Comparison of ENCODE assay signal across 8 cellular contexts in the genomic region with DNA sequence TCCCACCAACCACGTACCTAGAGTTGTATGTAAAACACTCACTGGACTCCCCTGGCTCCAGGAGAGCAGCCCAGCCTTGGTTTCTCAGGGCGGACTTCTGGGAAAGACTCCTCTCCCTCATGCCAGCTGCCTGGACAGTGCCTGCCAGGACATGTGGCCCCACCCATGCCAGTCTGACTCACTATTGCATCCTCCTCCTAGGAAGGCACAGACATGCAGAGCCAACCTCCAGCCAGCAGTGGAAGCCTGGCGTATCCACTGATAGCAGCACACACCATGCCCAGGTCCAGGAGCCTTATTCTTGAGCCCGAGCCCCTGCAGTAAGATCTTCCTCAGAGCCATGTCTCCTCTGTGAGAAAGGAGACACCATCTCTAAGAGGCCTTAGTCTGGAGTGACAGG. TPM values are rescaled to one million over a fixed set of nuclear protein-coding genes. Genes with fewer than 3 reads are reported as not detected.
DNase-seq lines count a peak whose midpoint lies in the region; ATAC-seq and TF ChIP-seq lines count a peak whose summit lies in the region.

No MANE protein-coding gene starts in this region.

- H3K4me1 Mint-ChIP-seq in endothelial cell (ENCODE audit: unreplicated experiment), result peaks cover 18% of the 10 kb centered on the region

- H3K4me3 Mint-ChIP-seq in endothelial cell (ENCODE audit: unreplicated experiment), result no peak overlapping the region

- peak; percentile 92 for ATAC-seq in omental fat pad (ENCODE audit: low FRiP score)
- ATAC-seq in GM21360 (IDR thresholded peaks at IDR 0.05; ENCODE audit: unreplicated experiment), result no peak

- peaks cover 43% of the 10 kb centered on the region for H3K36me3 Mint-ChIP-seq in endothelial cell (ENCODE audit: low read depth, unreplicated experiment)

- H3K79me2 ChIP-seq in PC-9 (ENCODE audit: low read depth), result peaks cover 100% of the 10 kb centered on the region

- no peak for TF ChIP-seq CTCF in PC-9 (conservative IDR thresholded peaks at IDR 0.05)
- no peak for TF ChIP-seq CTCF in endothelial cell (IDR thresholded peaks at IDR 0.05; ENCODE audit: unreplicated experiment)
- no peak for TF ChIP-seq CTCF in omental fat pad (IDR thresholded peaks at IDR 0.05)

- peaks cover 90% of the 10 kb centered on the region for H4K20me1 ChIP-seq in PC-9 (ENCODE audit: insufficient read depth)

- no peak overlapping the region for H2AFZ ChIP-seq in PC-9

- no TSS peak for BruUV-seq in PC-9 (replicated peaks; lab: Mats Ljungman, UMichigan)

- H3K27ac Mint-ChIP-seq in endothelial cell (ENCODE audit: unreplicated experiment), result peak overlapping the region; percentile 70

- peak overlapping the region; percentile 31; the same call in 1 of the 2 replicates for H3K27ac ChIP-seq in PC-9

- no peaks in the 10 kb centered on the region for H3K9me3 Mint-ChIP-seq in endothelial cell (ENCODE audit: unreplicated experiment)

- H3K9me2 ChIP-seq in PC-9 (ENCODE audit: insufficient read depth), result no peaks in the 10 kb centered on the region

- intact Hi-C loops in PC-9 (cut with micrococcal nuclease; ENCODE audit: unreplicated experiment), result no loop called here

- POLR2A ChIA-PET in PC-9 (lab: Charles Lee; ENCODE audit: unreplicated experiment), result interaction anchor here (0.6 kb wide), 1 partner anchor 23 kb away, joined by 9 read pairs; no protein-coding TSS in a partner anchor

- no peaks in the 10 kb centered on the region for H3K9me3 ChIP-seq in PC-9 (ENCODE audit: insufficient read depth, low read depth)

- H3K27me3 ChIP-seq in PC-9 (ENCODE audit: insufficient read depth, low read depth), result no peaks in the 10 kb centered on the region

- H3K36me3 ChIP-seq in PC-9 (ENCODE audit: low read depth), result peaks cover 62% of the 10 kb centered on the region

- H3F3A ChIP-seq in PC-9 (ENCODE audit: insufficient read depth, low read depth), result peaks cover 94% of the 10 kb centered on the region

- peak; percentile 75 for DNase-seq in Caki2 (ENCODE audit: low read depth)
- DNase-seq in PC-9, result peak in 1 of 2 experiments; percentile 65
- no peak for DNase-seq in endothelial cell (ENCODE audit: low spot score)
- no peak for DNase-seq in omental fat pad (ENCODE audit: low spot score)
- DNase-seq in NCI-H1092 treated with DMSO at 0.1 percent for 48 hours (lab: John Stamatoyannopoulos, UW), result no peak
- DNase-seq in activated CD8-positive, alpha-beta memory T cell treated with anti-CD3 and anti-CD28 coated beads, Interleukin-2, amount 50 U/mL, for 48 hours, result no peak
- DNase-seq in iPS-NIHi7 (ENCODE audit: extremely low spot score), result no peak

- in situ Hi-C loops in Caki2 (cut with HindIII; ENCODE audit: low pct_unique_long_range_greater_than_20kb, low sequenced_read_pairs), result no loop called here

- H3K27me3 Mint-ChIP-seq in endothelial cell (ENCODE audit: unreplicated experiment), result no peaks in the 10 kb centered on the region

- CTCF ChIA-PET in PC-9 (lab: Charles Lee), result interaction anchor here (0.7 kb wide), 1 partner anchor 16 kb away, joined by 5 read pairs; no protein-coding TSS in a partner anchor

- peak overlapping the region; percentile 5; the same call in 1 of the 2 replicates for H3K4me2 ChIP-seq in PC-9

- H3K4me3 ChIP-seq in PC-9, result no peak overlapping the region

- peaks cover 48% of the 10 kb centered on the region for H3K4me1 ChIP-seq in PC-9 (replicated peaks; ENCODE audit: insufficient read depth)

RNA-seq across cellular contexts. Expression of gene PKM, which starts 8.6 kb away (rescaled TPM):
- total RNA-seq in Caki2 (2014; rRNA removed; shearing (Covaris generic); ENCODE audit: low replicate concordance), result 3,717 and 4,058 TPM in 2 replicates
- total RNA-seq in PC-9 (2021), result 1,294 and 1,809 TPM in 2 replicates
- 604 TPM for total RNA-seq in endothelial cell (ENCODE audit: unreplicated experiment)
- total RNA-seq in omental fat pad, result 100 to 1,000 TPM; 200 to 534 (median 205) TPM

RNA-seq across cellular contexts. Expression of gene GRAMD2A, which starts 24.8 kb away (rescaled TPM):
- total RNA-seq in Caki2 (2014; rRNA removed; shearing (Covaris generic); ENCODE audit: low replicate concordance), result 0.47 and 12.9 TPM in 2 replicates
- total RNA-seq in PC-9 (2021) (48.5 and 60.2 TPM in 2 replicates), endothelial cell (ENCODE audit: unreplicated experiment) (0.31 TPM), omental fat pad (under 1 TPM in 3 of 4 donors, not detected in 1; 0.19 to 0.46 (median 0.24) TPM)

RNA-seq across cellular contexts. Expression of gene PARP6, which starts 49.9 kb away (rescaled TPM):
- total RNA-seq in Caki2 (2014; rRNA removed; shearing (Covaris generic); ENCODE audit: low replicate concordance), result 11.6 and 20.6 TPM in 2 replicates
- total RNA-seq in PC-9 (2021), result 51.3 and 65.9 TPM in 2 replicates
- total RNA-seq in endothelial cell (ENCODE audit: unreplicated experiment), result 77.4 TPM
- 10 to 100 TPM; 52.4 to 65.7 (median 59.4) TPM for total RNA-seq in omental fat pad
